28 cellular contexts compared by ENCODE assay signal in the genomic region with DNA sequence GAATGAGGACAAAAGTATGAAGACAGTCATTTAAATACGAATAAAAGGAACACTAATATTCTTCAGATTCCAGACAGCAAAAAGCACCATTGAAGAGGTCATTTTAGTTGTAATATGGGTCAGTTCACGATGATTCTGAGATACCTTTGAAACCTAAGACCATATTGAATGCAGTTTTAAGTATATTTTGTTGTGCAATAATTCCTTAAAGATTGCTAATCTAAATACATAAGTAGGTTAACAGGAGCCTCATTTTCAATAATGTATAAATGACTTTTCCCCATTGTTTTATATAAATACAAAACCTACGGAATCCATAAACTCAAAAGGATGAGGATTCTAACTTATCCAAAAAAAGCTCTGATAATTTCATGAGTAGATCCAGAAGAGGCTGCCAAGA. TPM values are rescaled to one million over a fixed set of nuclear protein-coding genes. Genes with fewer than 3 reads are reported as not detected.
A peak's percentile ranks its signal among the peaks of the same experiment; 100 is the strongest.
DNase-seq lines count a peak whose midpoint lies in the region; ATAC-seq and TF ChIP-seq lines count a peak whose summit lies in the region.
"Had no signal": no experiment of that assay in that cellular context is flagged by ENCODE, and none has a peak within 500 bp of the region (broad histone marks: within the 10 kb centered on the region; RNA-seq: fewer than 3 reads in every experiment).

No MANE protein-coding gene starts in this region.

- H3K27me3 Mint-ChIP-seq in activated T-cell treated with anti-CD3 and anti-CD28 coated beads, Interleukin-2, amount 50 U/mL, for 72 hours (ENCODE audit: low read depth) = no peaks in the 10 kb centered on the region
- H3K27me3 Mint-ChIP-seq: activated CD4-positive, alpha-beta T cell treated with anti-CD3 and anti-CD28 coated beads, Interleukin-2, amount 10 ng/mL, durations not matched to agents 24 days and 14 days; activated CD8-positive, alpha-beta memory T cell treated with anti-CD3 and anti-CD28 coated beads, Interleukin-2, amount 10 ng/mL, durations not matched to agents 7 days and 5 days; activated naive CD8-positive, alpha-beta T cell treated with anti-CD3 and anti-CD28 coated beads, Interleukin-2, amount 10 ng/mL, durations not matched to agents 7 days and 5 days; naive thymus-derived CD8-positive, alpha-beta T cell had no signal

- H3K9me3 ChIP-seq in PC-3 (ENCODE audit: low read length) = no peaks in the 10 kb centered on the region
- no peaks in the 10 kb centered on the region for H3K9me3 ChIP-seq in effector memory CD4-positive, alpha-beta T cell (ENCODE audit: control insufficient read depth, low read length)
- H3K9me3 ChIP-seq: A549, ovary, testis had no signal

- peaks cover 34% of the 10 kb centered on the region for H3K4me1 Mint-ChIP-seq in activated T-cell treated with anti-CD3 and anti-CD28 coated beads, Interleukin-2, amount 50 U/mL, for 72 hours (ENCODE audit: low read depth)
- H3K4me1 Mint-ChIP-seq in stimulated activated effector memory CD8-positive, alpha-beta T cell treated with anti-CD3 and anti-CD28 coated beads, Interleukin-12 subunit alpha, Interleukin-12 subunit beta, amount 100 ng/mL, for 72 hours = peaks cover 23% of the 10 kb centered on the region
- H3K4me1 Mint-ChIP-seq: GM23338 had no signal

- no peaks in the 10 kb centered on the region for H3K9me3 Mint-ChIP-seq in activated T-cell treated with anti-CD3 and anti-CD28 coated beads, Interleukin-2, amount 50 U/mL, for 72 hours
- no peaks in the 10 kb centered on the region for H3K9me3 Mint-ChIP-seq in stimulated activated effector memory CD8-positive, alpha-beta T cell treated with anti-CD3 and anti-CD28 coated beads, Interleukin-12 subunit alpha, Interleukin-12 subunit beta, amount 100 ng/mL, for 72 hours
- H3K9me3 Mint-ChIP-seq: activated CD4-positive, alpha-beta T cell treated with anti-CD3 and anti-CD28 coated beads, Interleukin-2, amount 10 ng/mL, durations not matched to agents 24 days and 14 days; activated naive CD8-positive, alpha-beta T cell treated with anti-CD3 and anti-CD28 coated beads, Interleukin-2, amount 10 ng/mL, durations not matched to agents 7 days and 5 days; CD8-positive, alpha-beta T cell; GM23338; naive thymus-derived CD8-positive, alpha-beta T cell had no signal

- peak overlapping the region; percentile 4; the same call in 1 of the 2 replicates for H3K4me2 ChIP-seq in PC-3 (ENCODE audit: low read length)
- H3K4me2 ChIP-seq: A549, GM23338 had no signal

- no peaks in the 10 kb centered on the region for H4K20me1 ChIP-seq in PC-3 (ENCODE audit: low read length)

- no peak for TF ChIP-seq CTCF in PC-3 (conservative IDR thresholded peaks at IDR 0.05; ENCODE audit: low read depth, low read length)

- peak overlapping the region; percentile 11; the same call in 1 of the 2 replicates for H3K27ac ChIP-seq in PC-3 (ENCODE audit: low read length)
- peak overlapping the region; percentile 35 for H3K27ac ChIP-seq in effector memory CD4-positive, alpha-beta T cell (ENCODE audit: insufficient read depth, low read length, poor library complexity, severe bottlenecking)
- H3K27ac ChIP-seq: A549, epithelial cell of prostate, ovary, testis, WERI-Rb-1 had no signal

- no peaks in the 10 kb centered on the region for H3K27me3 ChIP-seq in PC-3 (ENCODE audit: low read length)
- no peaks in the 10 kb centered on the region for H3K27me3 ChIP-seq in effector memory CD4-positive, alpha-beta T cell (replicated peaks; ENCODE audit: control insufficient read depth, insufficient read depth, low read length, poor library complexity, severe bottlenecking)
- H3K27me3 ChIP-seq: ovary, testis had no signal

- ATAC-seq in activated T-cell treated with anti-CD3 and anti-CD28 coated beads, Interleukin-2, amount 50 U/mL, for 72 hours (replicated peaks in 1 of 2) = no peak
- no peak for ATAC-seq in PC-3
- no peak for ATAC-seq in stimulated activated effector memory CD8-positive, alpha-beta T cell treated with anti-CD3 and anti-CD28 coated beads, Interleukin-12 subunit alpha, Interleukin-12 subunit beta, amount 100 ng/mL, for 72 hours
- no peak for ATAC-seq in GM19351 (IDR thresholded peaks at IDR 0.05; ENCODE audit: unreplicated experiment)
- no peak for ATAC-seq in HG03571 (IDR thresholded peaks at IDR 0.05; ENCODE audit: unreplicated experiment)
- ATAC-seq: A549; activated CD8-positive, alpha-beta memory T cell treated with anti-CD3 and anti-CD28 coated beads, Interleukin-2, amount 10 ng/mL, durations not matched to agents 7 days and 5 days; CD8-positive, alpha-beta T cell; GM23338; naive thymus-derived CD8-positive, alpha-beta T cell; stimulated activated naive CD8-positive, alpha-beta T cell treated with anti-CD3 and anti-CD28 coated beads, Interleukin-15, Interleukin-2, amounts not matched to agents 100 U/mL and 50 U/mL, for 24 hours had no signal

- peaks cover 9% of the 10 kb centered on the region; the same call in 1 of the 2 replicates for H3K36me3 ChIP-seq in PC-3 (ENCODE audit: low read depth, low read length)
- H3K36me3 ChIP-seq in effector memory CD4-positive, alpha-beta T cell (ENCODE audit: control insufficient read depth, insufficient read depth, low read length) = peaks cover 14% of the 10 kb centered on the region
- H3K36me3 ChIP-seq: ovary had no signal

- H3K27ac Mint-ChIP-seq in activated T-cell treated with anti-CD3 and anti-CD28 coated beads, Interleukin-2, amount 50 U/mL, for 72 hours = peak overlapping the region; percentile 39
- peak overlapping the region; percentile 57 for H3K27ac Mint-ChIP-seq in stimulated activated effector memory CD8-positive, alpha-beta T cell treated with anti-CD3 and anti-CD28 coated beads, Interleukin-12 subunit alpha, Interleukin-12 subunit beta, amount 100 ng/mL, for 72 hours
- H3K27ac Mint-ChIP-seq: activated CD4-positive, alpha-beta T cell treated with anti-CD3 and anti-CD28 coated beads, Interleukin-2, amount 10 ng/mL, durations not matched to agents 24 days and 14 days; activated CD8-positive, alpha-beta memory T cell treated with anti-CD3 and anti-CD28 coated beads, Interleukin-2, amount 10 ng/mL, durations not matched to agents 7 days and 5 days; activated naive CD8-positive, alpha-beta T cell treated with anti-CD3 and anti-CD28 coated beads, Interleukin-2, amount 10 ng/mL, durations not matched to agents 7 days and 5 days; GM23338 had no signal

- BruUV-seq in PC-3 (replicated peaks; lab: Mats Ljungman, UMichigan) = no TSS peak

- no peaks in the 10 kb centered on the region for H3K9me2 ChIP-seq in PC-3 (replicated peaks; ENCODE audit: low read length)

- H3K9ac ChIP-seq in PC-3 (ENCODE audit: low read length) = no peak overlapping the region

- DNase-seq in activated T-cell treated with anti-CD3 and anti-CD28 coated beads, Interleukin-2, amount 50 U/mL, for 72 hours = no peak
- DNase-seq in activated T-cell treated with anti-CD3 and anti-CD28 coated beads, Interleukin-2, amount 50 U/mL, for 48 hours = no peak
- DNase-seq in PC-3 = no peak
- DNase-seq in effector memory CD4-positive, alpha-beta T cell = no peak
- no peak for DNase-seq in stimulated activated effector memory CD8-positive, alpha-beta T cell treated with anti-CD3 and anti-CD28 coated beads, Interleukin-12 subunit alpha, Interleukin-12 subunit beta, amount 100 ng/mL, for 72 hours (ENCODE audit: low spot score in 2 of 2)
- DNase-seq in COR-L47 (lab: John Stamatoyannopoulos, UW) = no peak
- DNase-seq: activated CD4-positive, alpha-beta T cell treated with anti-CD3 and anti-CD28 coated beads, Interleukin-2, amount 10 ng/mL, durations not matched to agents 24 days and 14 days; activated CD8-positive, alpha-beta memory T cell treated with anti-CD3 and anti-CD28 coated beads, Interleukin-2, amount 10 ng/mL, durations not matched to agents 7 days and 5 days; activated naive CD8-positive, alpha-beta T cell treated with anti-CD3 and anti-CD28 coated beads, Interleukin-2, amount 10 ng/mL, durations not matched to agents 7 days and 5 days; AML-193; aorta; CD8-positive, alpha-beta T cell; DMS 273 treated with DMSO at 0.1 percent for 48 hours; naive thymus-derived CD8-positive, alpha-beta T cell; NCI-H1436 treated with DMSO at 0.1 percent for 48 hours; NCI-H2081 treated with DMSO at 0.1 percent for 48 hours; NCI-H345; NCI-H69; ovary; stimulated activated naive CD8-positive, alpha-beta T cell treated with anti-CD3 and anti-CD28 coated beads, Interleukin-15, Interleukin-2, amounts not matched to agents 100 U/mL and 50 U/mL, for 24 hours; testis; WERI-Rb-1 had no signal

- CTCF ChIA-PET in PC-3 (lab: Charles Lee) = no interaction called here

- H3F3A ChIP-seq in PC-3 (ENCODE audit: low read length, unreplicated experiment) = no peaks in the 10 kb centered on the region

- H3K4me3 ChIP-seq in PC-3 (ENCODE audit: low read length) = no peak overlapping the region
- H3K4me3 ChIP-seq in effector memory CD4-positive, alpha-beta T cell (ENCODE audit: insufficient read depth, low read depth, low read length, poor library complexity, severe bottlenecking) = no peak overlapping the region
- H3K4me3 ChIP-seq: A549, GM23338, ovary, skin epidermis, testis had no signal

- H3K36me3 Mint-ChIP-seq in activated T-cell treated with anti-CD3 and anti-CD28 coated beads, Interleukin-2, amount 50 U/mL, for 72 hours (ENCODE audit: insufficient read depth in 2 of 2) = peaks cover 4% of the 10 kb centered on the region in 2 donors
- peaks cover 39% of the 10 kb centered on the region for H3K36me3 Mint-ChIP-seq in stimulated activated effector memory CD8-positive, alpha-beta T cell treated with anti-CD3 and anti-CD28 coated beads, Interleukin-12 subunit alpha, Interleukin-12 subunit beta, amount 100 ng/mL, for 72 hours

- peaks cover 34% of the 10 kb centered on the region for H3K79me2 ChIP-seq in PC-3 (ENCODE audit: low read length)

- H2AFZ ChIP-seq in PC-3 (ENCODE audit: low read length) = no peak overlapping the region
- H2AFZ ChIP-seq: GM23338 had no signal

- H3K4me1 ChIP-seq in PC-3 (ENCODE audit: insufficient read depth, low read length) = peaks cover 21% of the 10 kb centered on the region; the same call in 1 of the 2 replicates
- H3K4me1 ChIP-seq in effector memory CD4-positive, alpha-beta T cell (ENCODE audit: control insufficient read depth, insufficient read depth, low read length, poor library complexity, severe bottlenecking) = peaks cover 5% of the 10 kb centered on the region

- peak overlapping the region in 1 of 2 donors; percentile 54 for H3K4me3 Mint-ChIP-seq in activated T-cell treated with anti-CD3 and anti-CD28 coated beads, Interleukin-2, amount 50 U/mL, for 72 hours
- no peak overlapping the region for H3K4me3 Mint-ChIP-seq in stimulated activated effector memory CD8-positive, alpha-beta T cell treated with anti-CD3 and anti-CD28 coated beads, Interleukin-12 subunit alpha, Interleukin-12 subunit beta, amount 100 ng/mL, for 72 hours
- H3K4me3 Mint-ChIP-seq: activated CD4-positive, alpha-beta T cell treated with anti-CD3 and anti-CD28 coated beads, Interleukin-2, amount 10 ng/mL, durations not matched to agents 24 days and 14 days; activated CD8-positive, alpha-beta memory T cell treated with anti-CD3 and anti-CD28 coated beads, Interleukin-2, amount 10 ng/mL, durations not matched to agents 7 days and 5 days; activated naive CD8-positive, alpha-beta T cell treated with anti-CD3 and anti-CD28 coated beads, Interleukin-2, amount 10 ng/mL, durations not matched to agents 7 days and 5 days; CD8-positive, alpha-beta T cell; GM23338; naive thymus-derived CD8-positive, alpha-beta T cell had no signal

- intact Hi-C loops in PC-3 (cut with micrococcal nuclease) = no loop called here

- POLR2A ChIA-PET in PC-3 (lab: Charles Lee; ENCODE audit: unreplicated experiment) = no interaction called here

RNA-seq across cellular contexts. Expression of gene GNS, which starts 5.8 kb away (rescaled TPM):
- total RNA-seq in activated T-cell treated with anti-CD3 and anti-CD28 coated beads, Interleukin-2, amount 50 U/mL, for 72 hours = 10 to 100 TPM; 26.0 to 40.8 TPM
- total RNA-seq in PC-3 (2014; rRNA removed) = 55.1 TPM in 2 replicates
